ENCODE assay signal across 8 cellular contexts in genomic region chr3:194070220-194070633, GRCh38.
A peak's percentile ranks its signal among the peaks of the same experiment; 100 is the strongest.
DNase-seq lines count a peak whose midpoint lies in the region; ATAC-seq and TF ChIP-seq lines count a peak whose summit lies in the region.

No MANE protein-coding gene starts in this region.

- H3K18ac ChIP-seq in neuronal stem cell (ENCODE audit: low read length) = peak overlapping the region; percentile 98

- H3K4me2 ChIP-seq in MM.1S (ENCODE audit: low read depth, low read length) = peak overlapping the region; percentile 67
- peak overlapping the region; percentile 97 for H3K4me2 ChIP-seq in neuronal stem cell (ENCODE audit: insufficient read depth, low read length, poor library complexity, severe bottlenecking)

- H3K27me3 Mint-ChIP-seq in CD4-positive, alpha-beta T cell = peaks cover 20% of the 10 kb centered on the region

- H3K9me3 ChIP-seq in CD4-positive, alpha-beta T cell (ENCODE audit: control insufficient read depth, low read length) = no peaks in the 10 kb centered on the region
- H3K9me3 ChIP-seq in MM.1S (replicated peaks; ENCODE audit: insufficient read depth, low read length) = no peaks in the 10 kb centered on the region
- H3K9me3 ChIP-seq in duodenal mucosa (ENCODE audit: control insufficient read depth in 1 of 2, low read length in 2 of 2) = no peaks in the 10 kb centered on the region
- peaks cover 8 to 36% of the 10 kb centered on the region in 2 donors for H3K9me3 ChIP-seq in neuronal stem cell (replicated peaks in 1 of 2; ENCODE audit: control insufficient read depth in 2 of 2, insufficient read depth in 1 of 2, low read depth in 1 of 2, low read length in 2 of 2)

- H3K27ac Mint-ChIP-seq in CD4-positive, alpha-beta T cell = no peak overlapping the region

- no peaks in the 10 kb centered on the region for H3K36me3 Mint-ChIP-seq in CD4-positive, alpha-beta T cell (ENCODE audit: low read depth)

- peak overlapping the region; percentile 83 for H3K4me3 Mint-ChIP-seq in CD4-positive, alpha-beta T cell

- no peaks in the 10 kb centered on the region for H3K9me2 ChIP-seq in MM.1S (replicated peaks; ENCODE audit: insufficient read depth, low read length)

- no peaks in the 10 kb centered on the region for H3K27me3 ChIP-seq in CD4-positive, alpha-beta T cell (ENCODE audit: control insufficient read depth, insufficient read depth, low read length)
- H3K27me3 ChIP-seq in MM.1S (replicated peaks; ENCODE audit: insufficient read depth, low read length) = no peaks in the 10 kb centered on the region
- H3K27me3 ChIP-seq in duodenal mucosa (ENCODE audit: control insufficient read depth in 1 of 2, insufficient read depth in 2 of 2, low read length in 2 of 2) = no peaks in the 10 kb centered on the region
- H3K27me3 ChIP-seq in neuronal stem cell (ENCODE audit: control insufficient read depth in 3 of 3, insufficient read depth in 3 of 3, low read depth in 1 of 3, low read length in 3 of 3) = peaks cover 0 to 13% (median 0%) of the 10 kb centered on the region in 3 experiments

- H2AFZ ChIP-seq in MM.1S (ENCODE audit: low read length) = peak overlapping the region; percentile 66
- peak overlapping the region; percentile 88 for H2AFZ ChIP-seq in neuronal stem cell (ENCODE audit: low read length)

- no peaks in the 10 kb centered on the region for H3K79me2 ChIP-seq in MM.1S (ENCODE audit: low read length)

- H4K20me1 ChIP-seq in MM.1S (ENCODE audit: insufficient read depth, low read length) = no peaks in the 10 kb centered on the region

- ATAC-seq in CD4-positive, alpha-beta T cell (ENCODE audit: poor library complexity) = no peak
- no peak for ATAC-seq in HG03439 (IDR thresholded peaks at IDR 0.05; ENCODE audit: unreplicated experiment)

- no peak for DNase-seq in CD4-positive, alpha-beta T cell
- DNase-seq in MM.1S (no peak), neuronal stem cell (ENCODE audit: low spot score) (no peak), hypothalamus (lab: John Stamatoyannopoulos, UW) (no peak), SKM-1 treated with dmso at 0.1 percent for 144 hours (lab: John Stamatoyannopoulos, UW; ENCODE audit: unreplicated experiment) (no peak)
- DNase-seq in stimulated activated naive CD4-positive, alpha-beta T cell (lab: John Stamatoyannopoulos, UW) = no peak

- intact Hi-C loops in CD4-positive, alpha-beta T cell (cut with DNase I, micrococcal nuclease) = no loop called here

- H3K9ac ChIP-seq in MM.1S (ENCODE audit: low read length) (peak overlapping the region; percentile 74), duodenal mucosa (ENCODE audit: low read depth in 1 of 2, low read length in 2 of 2) (peak overlapping the region; percentile 23 to 45), neuronal stem cell (ENCODE audit: low read depth, low read length, poor library complexity) (peak overlapping the region; percentile 72)

- peaks cover 3% of the 10 kb centered on the region for H3K9me3 Mint-ChIP-seq in CD4-positive, alpha-beta T cell

- H3K4me3 ChIP-seq in MM.1S (ENCODE audit: low read length) (peak overlapping the region; percentile 36), duodenal mucosa (ENCODE audit: low read depth in 1 of 2, low read length in 2 of 2) (peak overlapping the region; percentile 57 to 58), neuronal stem cell (ENCODE audit: low read length in 2 of 2) (peak overlapping the region; percentile 47 to 76)

- H3F3A ChIP-seq in MM.1S (ENCODE audit: insufficient read depth, low read length) = peaks cover 34% of the 10 kb centered on the region

- peak overlapping the region; percentile 99 for H2BK12ac ChIP-seq in neuronal stem cell (ENCODE audit: low read length)

- no peak for TF ChIP-seq CTCF in CD4-positive, alpha-beta T cell (IDR thresholded peaks at IDR 0.05)
- no peak for TF ChIP-seq CTCF in MM.1S (IDR thresholded peaks at IDR 0.05; ENCODE audit: low read length)

- H3K4ac ChIP-seq in neuronal stem cell (ENCODE audit: low read length) = no peak overlapping the region

- H4K8ac ChIP-seq in neuronal stem cell (ENCODE audit: low read depth, low read length) = no peak overlapping the region

- H2BK120ac ChIP-seq in neuronal stem cell (ENCODE audit: low read depth, low read length) = no peak overlapping the region

- CTCF ChIA-PET in CD4-positive, alpha-beta T cell (lab: Charles Lee) = no interaction called here

- H3K79me1 ChIP-seq in neuronal stem cell (ENCODE audit: low read depth, low read length) = no peaks in the 10 kb centered on the region

- H2BK15ac ChIP-seq in neuronal stem cell (ENCODE audit: low read length) = peak overlapping the region; percentile 99

- H3K36me3 ChIP-seq in MM.1S (replicated peaks; ENCODE audit: insufficient read depth, low read length) = no peaks in the 10 kb centered on the region
- no peaks in the 10 kb centered on the region for H3K36me3 ChIP-seq in duodenal mucosa (ENCODE audit: control insufficient read depth in 1 of 2, insufficient read depth in 2 of 2, low read length in 2 of 2)
- no peaks in the 10 kb centered on the region for H3K36me3 ChIP-seq in neuronal stem cell (replicated peaks in 1 of 2; ENCODE audit: control insufficient read depth in 2 of 2, insufficient read depth in 2 of 2, low read length in 2 of 2)

- H4K91ac ChIP-seq in neuronal stem cell (ENCODE audit: low read depth, low read length, poor library complexity) = no peak overlapping the region

- H3K4me1 ChIP-seq in MM.1S (ENCODE audit: low read length) (peaks cover 26% of the 10 kb centered on the region), duodenal mucosa (ENCODE audit: control insufficient read depth in 1 of 2, insufficient read depth in 2 of 2, low read length in 2 of 2) (peaks cover 24 to 27% of the 10 kb centered on the region in 2 donors), neuronal stem cell (ENCODE audit: control insufficient read depth in 2 of 2, insufficient read depth in 1 of 2, low read depth in 1 of 2, low read length in 2 of 2) (peaks cover 6 to 8% of the 10 kb centered on the region in 2 donors)

- peak overlapping the region; percentile 99 for H2AK5ac ChIP-seq in neuronal stem cell (ENCODE audit: low read depth, low read length)

- peak overlapping the region; percentile 63 for H3K14ac ChIP-seq in neuronal stem cell (ENCODE audit: low read length)

- POLR2A ChIA-PET in CD4-positive, alpha-beta T cell (lab: Charles Lee) = interaction anchor here (1.0 to 1.5 kb wide), 3 partner anchors 10 to 66 kb away, joined by 3 to 4 read pairs (median 3); no protein-coding TSS in a partner anchor

- no peak overlapping the region for H2BK5ac ChIP-seq in neuronal stem cell (ENCODE audit: low read length)

- no CpG with 5 or more reads among the region's 15 CpGs for WGBS in neuronal stem cell (ENCODE audit: extremely low coverage in 2 of 2, insufficient read length in 2 of 2, insufficient replicate concordance in 1 of 2), 2 donors

- no peak overlapping the region for H3K27ac ChIP-seq in CD4-positive, alpha-beta T cell (ENCODE audit: low read depth, low read length)
- H3K27ac ChIP-seq in MM.1S (ENCODE audit: low read length) (peak overlapping the region; percentile 78), duodenal mucosa (ENCODE audit: low read depth, low read length) (peak overlapping the region; percentile 63), neuronal stem cell (replicated peaks; ENCODE audit: low read length) (no peak overlapping the region)

- H3K23ac ChIP-seq in neuronal stem cell (ENCODE audit: low read depth, low read length, poor library complexity) = peak overlapping the region; percentile 74

- peaks cover 4% of the 10 kb centered on the region for H3K4me1 Mint-ChIP-seq in CD4-positive, alpha-beta T cell (ENCODE audit: low read depth)

Comparison
In these comparisons a context has a peak if more than half of its experiments do, and no peak if none do; other contexts are left out.
1. H3K27ac ChIP-seq: peak in MM.1S (single experiment) and duodenal mucosa (single experiment); none in CD4-positive, alpha-beta T cell (single experiment) and neuronal stem cell (single experiment).
2. Peak in every context shown above with its lines, with median percentiles within 50 percentile points of each other: H3K4me3 ChIP-seq and H3K9ac ChIP-seq.